In genomic region chr2:34305587-34305986, GRCh38 we compare ENCODE assay signal across 24 cellular contexts.
"Had no signal": no experiment of that assay in that cellular context is flagged by ENCODE, and none has a peak within 500 bp of the region (broad histone marks: within the 10 kb centered on the region; RNA-seq: fewer than 3 reads in every experiment).

No MANE protein-coding gene starts in this region.

- H3K4me1 ChIP-seq: SJSA1 had no signal

- H3K27ac ChIP-seq: HL-60, KMS-11, SJSA1, SK-N-MC had no signal

- ATAC-seq: K562 had no signal

- DNase-seq: Kasumi-1, MM.1S, MV-4-11, NCI-H1048, NCI-H1105, NCI-H1417, NCI-H1436 treated with DMSO at 0.1 percent for 48 hours, NCI-H1694 treated with DMSO at 0.1 percent for 48 hours, NCI-H1930, NCI-H2081, NCI-H226, NCI-H446, NCI-H510A, NCI-H524 treated with DMSO at 0.1 percent for 48 hours, NCI-H69, NCI-H774, Right ventricle myocardium superior, RPMI8226, SIG-M5 had no signal

- H3K27me3 ChIP-seq: SJSA1 had no signal

- H3K4me2 ChIP-seq: KMS-11 had no signal

- H3K4me3 ChIP-seq: K562, SJSA1, SK-N-MC had no signal

- H3K36me3 ChIP-seq: SJSA1 had no signal

- H3K9ac ChIP-seq: KMS-11 had no signal
